1 cellular context compared by ENCODE assay signal in genomic region chrX:13029341-13029740, GRCh38.
TF ChIP-seq lines count a peak whose summit lies in the region.

No MANE protein-coding gene starts in this region.

TF ChIP-seq in GM12878, 131 proteins besides CTCF, POLR2A, EP300 and RAD21 (continued from another document):
- TF ChIP-seq RELB (IDR thresholded peaks at IDR 0.05; ENCODE audit: low read depth) (no peak), YY1 (IDR thresholded peaks at IDR 0.05; ENCODE audit: low read depth, low read length) (peak; percentile 66; the same call in 1 of the 2 replicates)
